In the genomic region with DNA sequence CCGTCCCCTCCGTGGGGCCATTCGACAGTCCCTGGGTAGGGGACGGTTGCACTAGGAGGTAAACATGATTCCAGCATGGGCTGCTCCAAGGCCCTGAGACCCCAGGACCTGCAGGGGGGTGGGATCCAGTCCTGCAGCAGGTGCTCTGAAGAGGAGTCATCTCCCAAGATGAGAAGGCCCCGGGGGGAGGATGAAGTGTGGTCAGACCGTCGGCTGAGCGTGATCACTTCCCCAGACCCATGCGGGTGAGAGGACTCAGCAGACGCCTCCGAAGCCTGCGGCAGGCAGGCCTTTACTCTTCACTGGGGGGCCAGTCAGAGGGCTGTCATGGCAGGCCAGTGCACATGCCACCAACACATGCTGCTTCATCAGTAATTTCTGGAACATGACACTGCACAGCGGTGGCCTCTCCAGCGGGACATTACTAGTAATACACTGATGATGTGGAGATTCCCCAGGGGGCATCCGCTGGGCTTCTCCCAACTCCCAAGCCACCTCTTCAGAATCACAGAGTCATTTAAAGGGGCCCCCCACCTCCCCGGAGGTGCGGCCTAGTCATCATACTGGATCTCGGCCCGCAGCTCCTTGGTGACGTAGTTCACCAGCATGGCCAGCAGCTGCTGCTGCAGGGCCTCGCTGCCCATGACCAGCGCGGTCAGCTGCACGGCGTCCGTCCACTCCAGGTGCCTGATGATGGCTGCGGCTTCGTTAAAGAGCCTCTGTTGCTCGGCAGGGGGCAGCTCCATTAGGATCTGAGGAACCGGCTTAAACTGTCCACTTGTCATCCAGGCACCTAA, we compare ENCODE assay signal across 20 cellular contexts. TPM values are rescaled to one million over a fixed set of nuclear protein-coding genes. Genes with fewer than 3 reads are reported as not detected.
DNase-seq lines count a peak whose midpoint lies in the region; ATAC-seq, FAIRE-seq and TF ChIP-seq lines count a peak whose summit lies in the region.
"Had no signal": no experiment of that assay in that cellular context is flagged by ENCODE, and none has a peak within 500 bp of the region (broad histone marks: within the 10 kb centered on the region; RNA-seq: fewer than 3 reads in every experiment).

No MANE protein-coding gene starts in this region.

- H3K14ac ChIP-seq in H1 (ENCODE audit: insufficient read length), result no peak overlapping the region

- no peak overlapping the region for H3K4me3 Mint-ChIP-seq in endothelial cell (ENCODE audit: unreplicated experiment)
- H3K4me3 Mint-ChIP-seq: B cell had no signal

- no peak overlapping the region for H3K9ac ChIP-seq in H1 (replicated peaks in 1 of 4; ENCODE audit: extremely low read depth in 1 of 4, low read depth in 3 of 4, low read length in 3 of 4)

- H3K4me1 ChIP-seq in H1 (replicated peaks in 1 of 4; ENCODE audit: control insufficient read depth in 3 of 4, insufficient read depth in 4 of 4, low read length in 3 of 4) (no peaks in the 10 kb centered on the region; a peak in 1 of 7 replicates), upper lobe of right lung (no peaks in the 10 kb centered on the region)
- H3K4me1 ChIP-seq: Caco-2, SJSA1 had no signal

- CTCF ChIA-PET in H1 (lab: Charles Lee; ENCODE audit: partially characterized antibody), result interaction anchor here (0.8 to 1.7 kb wide), 3 partner anchors 8 to 35 kb away, joined by 3 to 6 read pairs (median 5); no protein-coding TSS in a partner anchor

- no peak; a peak in 1 of 4 replicates for TF ChIP-seq RAD21 in H1 (IDR thresholded peaks at IDR 0.05 in 1 of 2, conservative IDR thresholded peaks at IDR 0.05 in 1 of 2; ENCODE audit: low read depth in 2 of 2, low read length in 2 of 2)

- 91% methylated on average over 30 of the region's 30 CpGs; no CpG with 5 or more reads in 1 of the 2 experiments for WGBS in H1 (ENCODE audit: extremely low coverage in 1 of 2, insufficient coverage in 1 of 2, insufficient read length in 1 of 2, insufficient replicate concordance in 2 of 2, low coverage in 1 of 2, low lambda C conversion rate in 2 of 2, missing lambda C conversion rate in 1 of 2), 2 experiments

- H3K4me3 ChIP-seq in H1 (ENCODE audit: extremely low read depth in 1 of 4, insufficient read depth in 2 of 4, low read depth in 3 of 4, low read length in 4 of 4) (no peak overlapping the region), upper lobe of right lung (no peak overlapping the region)
- H3K4me3 ChIP-seq: SJSA1 had no signal

- no peak overlapping the region for H2BK120ac ChIP-seq in H1 (replicated peaks; ENCODE audit: low read depth, low read length)

- H3K9me3 ChIP-seq in H1 (ENCODE audit: insufficient read depth in 2 of 2, low read depth in 1 of 2, low read length in 1 of 2), result no peaks in the 10 kb centered on the region
- no peaks in the 10 kb centered on the region for H3K9me3 ChIP-seq in upper lobe of right lung
- H3K9me3 ChIP-seq: Caco-2, SJSA1 had no signal

- TF ChIP-seq EP300 in H1 (IDR thresholded peaks at IDR 0.05; ENCODE audit: borderline replicate concordance in 1 of 2, low read depth in 2 of 2, low read length in 2 of 2), result no peak

- no peak overlapping the region for H3K18ac ChIP-seq in H1 (ENCODE audit: extremely low read depth, low read length)

- TF ChIP-seq POLR2A in H1 (IDR thresholded peaks at IDR 0.05; ENCODE audit: control extremely low read depth in 1 of 2, low read depth in 2 of 2, low read length in 2 of 2), result no peak

- intact Hi-C loops in posterior vena cava (cut with DNase I), result no loop called here
- intact Hi-C loops in upper lobe of right lung (cut with DNase I), result no loop called here

- no peaks in the 10 kb centered on the region for H3K23me2 ChIP-seq in H1 (ENCODE audit: low read depth, low read length)

- no peak overlapping the region for H2AFZ ChIP-seq in H1 (ENCODE audit: low read length)

- H3K36me3 Mint-ChIP-seq in endothelial cell (ENCODE audit: low read depth, unreplicated experiment), result no peaks in the 10 kb centered on the region

- no peak overlapping the region for H3K4me2 ChIP-seq in H1 (ENCODE audit: insufficient read depth in 1 of 2, low read depth in 2 of 2, low read length in 2 of 2)

- H3K27me3 ChIP-seq in H1 (replicated peaks in 1 of 4; ENCODE audit: control insufficient read depth in 3 of 4, extremely low read depth in 1 of 4, insufficient read depth in 3 of 4, low read length in 3 of 4), result no peaks in the 10 kb centered on the region
- H3K27me3 ChIP-seq in upper lobe of right lung, result no peaks in the 10 kb centered on the region
- H3K27me3 ChIP-seq: SJSA1 had no signal

- H3K27ac Mint-ChIP-seq in endothelial cell (ENCODE audit: unreplicated experiment), result no peak overlapping the region
- H3K27ac Mint-ChIP-seq: B cell had no signal

- peak overlapping the region; percentile 35; the same call in 1 of the 2 replicates for H4K8ac ChIP-seq in H1 (ENCODE audit: extremely low read depth, insufficient read depth, low read length)

- H4K91ac ChIP-seq in H1 (replicated peaks; ENCODE audit: insufficient read length, low read length), result no peak overlapping the region

- peak; percentile 14 for DNase-seq in NCI-H146 (lab: John Stamatoyannopoulos, UW)
- no peak for DNase-seq in NCI-H146 treated with DMSO at 0.1 percent for 48 hours (lab: John Stamatoyannopoulos, UW; ENCODE audit: unreplicated experiment)
- no peak for DNase-seq in H1 (ENCODE audit: low read depth in 1 of 2, low spot score in 2 of 2)
- DNase-seq in posterior vena cava (ENCODE audit: low spot score), result peak; percentile 73
- peak; percentile 46 for DNase-seq in upper lobe of right lung
- DNase-seq in endothelial cell (ENCODE audit: low spot score), result no peak
- DNase-seq in GOT3 (lab: John Stamatoyannopoulos, UW), result no peak
- DNase-seq: Caco-2, GF-D8, KBM-7, NCI-H1105 treated with DMSO at 0.1 percent for 48 hours, NCI-H1930, NCI-H2171, NCI-H446 treated with DMSO at 0.1 percent for 48 hours, NCI-H69 had no signal

- no peak overlapping the region for H2BK5ac ChIP-seq in H1 (ENCODE audit: low read depth, low read length)

- H3K4me1 Mint-ChIP-seq in endothelial cell (ENCODE audit: unreplicated experiment), result no peaks in the 10 kb centered on the region

- no peak overlapping the region for H2BK15ac ChIP-seq in H1 (ENCODE audit: low read length)

- no peak overlapping the region for H3K56ac ChIP-seq in H1 (replicated peaks; ENCODE audit: insufficient read length, low read depth, low read length)

- peaks cover 2% of the 10 kb centered on the region for H3K27me3 Mint-ChIP-seq in endothelial cell (ENCODE audit: unreplicated experiment)
- H3K27me3 Mint-ChIP-seq: B cell had no signal

- no peaks in the 10 kb centered on the region for H3K9me3 Mint-ChIP-seq in endothelial cell (ENCODE audit: unreplicated experiment)

- H2BK20ac ChIP-seq in H1 (ENCODE audit: low read length), result no peak overlapping the region

- POLR2A ChIA-PET in H1 (lab: Charles Lee; ENCODE audit: partially characterized antibody), result interaction anchor here (2.7 kb wide), 1 partner anchor 13 kb away, joined by 16 read pairs; the partner anchor contains the start of gene C19orf12

- H4K20me1 ChIP-seq in H1 (replicated peaks in 1 of 2; ENCODE audit: control insufficient read depth in 1 of 2, insufficient read depth in 2 of 2, low read length in 2 of 2), result peaks cover 0 to 1% of the 10 kb centered on the region in 2 experiments

- no peak overlapping the region for H3K23ac ChIP-seq in H1 (ENCODE audit: insufficient read length)

- no peaks in the 10 kb centered on the region for H3K79me2 ChIP-seq in H1 (ENCODE audit: control insufficient read depth in 1 of 2, insufficient read depth in 2 of 2, low read length in 2 of 2)

- H4K5ac ChIP-seq in H1 (ENCODE audit: insufficient read length, low read depth, low read length), result no peak overlapping the region

- FAIRE-seq in H1 (lab: Jason Lieb, UNC), result no peak
- FAIRE-seq: GM19239 had no signal

- H3K36me3 ChIP-seq in H1 (ENCODE audit: control insufficient read depth in 2 of 4, insufficient read depth in 4 of 4, low read length in 3 of 4) (no peaks in the 10 kb centered on the region), upper lobe of right lung (peaks cover 22% of the 10 kb centered on the region)

- no peak overlapping the region for H2BK12ac ChIP-seq in H1 (ENCODE audit: low read depth, low read length)

- no peak overlapping the region for H3K4ac ChIP-seq in H1 (replicated peaks; ENCODE audit: insufficient read length, low read depth, low read length)

- no peaks in the 10 kb centered on the region for H3K79me1 ChIP-seq in H1 (ENCODE audit: low read depth, low read length)

- H3K27ac ChIP-seq in H1 (ENCODE audit: low read depth, low read length) (no peak overlapping the region), upper lobe of right lung (no peak overlapping the region)
- H3K27ac ChIP-seq: SJSA1 had no signal

- no peak overlapping the region for H2AK5ac ChIP-seq in H1 (ENCODE audit: low read depth, low read length)

- ATAC-seq in upper lobe of right lung, result no peak
- no peak for ATAC-seq in GM21529 (IDR thresholded peaks at IDR 0.05; ENCODE audit: unreplicated experiment)
- ATAC-seq: Panc1 had no signal

- no peak for TF ChIP-seq CTCF in H1 (IDR thresholded peaks at IDR 0.05; ENCODE audit: control extremely low read depth in 1 of 3, insufficient read depth in 1 of 3, low read depth in 1 of 3, low read length in 3 of 3)
- no peak for TF ChIP-seq CTCF in upper lobe of right lung (IDR thresholded peaks at IDR 0.05)
- TF ChIP-seq CTCF in endothelial cell (IDR thresholded peaks at IDR 0.05; ENCODE audit: unreplicated experiment), result no peak

RNA-seq across cellular contexts. Expression of gene C19orf12, which starts 12.7 kb away (rescaled TPM):
- total RNA-seq in H1 (2021; fragmentation: NEBNext Ultra II Directional; extraction: Animal tissue kit (Norgen Biotek cat#: 25700)), result 11.9 and 14.5 TPM in 2 replicates
- polyA plus RNA-seq in H1 (2011; rRNA removed), result 10.7 and 14.6 TPM in 2 replicates
- 10.5 TPM for polyA plus RNA-seq in H1 (2011; cell fraction: cytosol; rRNA removed)
- 12.9 TPM for polyA plus RNA-seq in H1 (2011; cell fraction: nucleus; rRNA removed)
- 9.6 to 12.2 TPM (median 10.7 TPM) in 4 replicates for polyA plus RNA-seq in H1 (2012, experiment 1 of 2)
- 10.7 TPM for polyA plus RNA-seq in H1 (2012, experiment 2 of 2)
- polyA plus RNA-seq in H1 (2013, experiment 1 of 2), result 8.8 TPM
- polyA plus RNA-seq in H1 (2013, experiment 2 of 2), result 8.9 TPM
- 3.7 and 3.8 TPM in 2 replicates for polyA minus RNA-seq in H1 (2011; rRNA and poly(A)+ RNA removed)
- polyA minus RNA-seq in H1 (2011; cell fraction: cytosol; rRNA and poly(A)+ RNA removed), result 5.4 TPM
- 7.5 TPM for polyA minus RNA-seq in H1 (2011; cell fraction: nucleus; rRNA and poly(A)+ RNA removed)
- total RNA-seq in posterior vena cava, result 10 to 100 TPM; 26.7 to 29.8 TPM
- total RNA-seq in upper lobe of right lung, result 22.1 TPM
- total RNA-seq in endothelial cell (ENCODE audit: unreplicated experiment), result 6.1 TPM

RNA-seq across cellular contexts. Expression of gene PLEKHF1, which starts 37.1 kb away (rescaled TPM):
- total RNA-seq in H1 (2021; fragmentation: NEBNext Ultra II Directional; extraction: Animal tissue kit (Norgen Biotek cat#: 25700)), result 11.1 and 12.0 TPM in 2 replicates
- 18.4 and 21.8 TPM in 2 replicates for polyA plus RNA-seq in H1 (2011; rRNA removed)
- polyA plus RNA-seq in H1 (2011; cell fraction: cytosol; rRNA removed), result 16.3 TPM
- polyA plus RNA-seq in H1 (2011; cell fraction: nucleus; rRNA removed), result 15.9 TPM
- 5.3 to 10.2 TPM (median 9.3 TPM) in 4 replicates for polyA plus RNA-seq in H1 (2012, experiment 1 of 2)
- polyA plus RNA-seq in H1 (2012, experiment 2 of 2), result 11.5 TPM
- 6.0 TPM for polyA plus RNA-seq in H1 (2013, experiment 1 of 2)
- 5.8 TPM for polyA plus RNA-seq in H1 (2013, experiment 2 of 2)
- polyA minus RNA-seq in H1 (2011; rRNA and poly(A)+ RNA removed), result 6.3 and 6.7 TPM in 2 replicates
- polyA minus RNA-seq in H1 (2011; cell fraction: cytosol; rRNA and poly(A)+ RNA removed), result 11.9 TPM
- polyA minus RNA-seq in H1 (2011; cell fraction: nucleus; rRNA and poly(A)+ RNA removed), result 18.6 TPM
- total RNA-seq in posterior vena cava (10 to 100 TPM; 20.7 to 21.0 TPM), upper lobe of right lung (17.3 TPM), endothelial cell (ENCODE audit: unreplicated experiment) (0.77 TPM)

Comparison
In these comparisons a context has a peak if more than half of its experiments do, and no peak if none do; other contexts are left out.
1. DNase-seq: peak in NCI-H146 (single experiment), posterior vena cava (single experiment) and upper lobe of right lung (single experiment); none in NCI-H146 treated with DMSO at 0.1 percent for 48 hours (single experiment), H1 (0 of 2), endothelial cell (single experiment) and GOT3 (single experiment).